Comparison of ENCODE assay signal across 1 cellular context in genomic region chr12:67354966-67355365, GRCh38.
TF ChIP-seq lines count a peak whose summit lies in the region.

No MANE protein-coding gene starts in this region.

TF ChIP-seq in WTC11, 78 proteins besides CTCF, POLR2A, EP300 and RAD21 (continued from another document):
- TF ChIP-seq, protein P1, sequence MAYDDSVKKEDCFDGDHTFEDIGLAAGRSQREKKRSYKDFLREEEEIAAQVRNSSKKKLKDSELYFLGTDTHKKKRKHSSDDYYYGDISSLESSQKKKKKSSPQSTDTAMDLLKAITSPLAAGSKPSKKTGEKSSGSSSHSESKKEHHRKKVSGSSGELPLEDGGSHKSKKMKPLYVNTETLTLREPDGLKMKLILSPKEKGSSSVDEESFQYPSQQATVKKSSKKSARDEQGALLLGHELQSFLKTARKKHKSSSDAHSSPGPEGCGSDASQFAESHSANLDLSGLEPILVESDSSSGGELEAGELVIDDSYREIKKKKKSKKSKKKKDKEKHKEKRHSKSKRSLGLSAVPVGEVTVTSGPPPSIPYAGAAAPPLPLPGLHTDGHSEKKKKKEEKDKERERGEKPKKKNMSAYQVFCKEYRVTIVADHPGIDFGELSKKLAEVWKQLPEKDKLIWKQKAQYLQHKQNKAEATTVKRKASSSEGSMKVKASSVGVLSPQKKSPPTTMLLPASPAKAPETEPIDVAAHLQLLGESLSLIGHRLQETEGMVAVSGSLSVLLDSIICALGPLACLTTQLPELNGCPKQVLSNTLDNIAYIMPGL (CRISPR knock-in tag; IDR thresholded peaks at IDR 0.05), result no peak
- TF ChIP-seq SP1 (CRISPR knock-in tag; conservative IDR thresholded peaks at IDR 0.05) (no peak), ATF1 (CRISPR knock-in tag; IDR thresholded peaks at IDR 0.05) (no peak), FOXP4 (CRISPR knock-in tag; IDR thresholded peaks at IDR 0.05) (no peak)
- TF ChIP-seq, protein P2, sequence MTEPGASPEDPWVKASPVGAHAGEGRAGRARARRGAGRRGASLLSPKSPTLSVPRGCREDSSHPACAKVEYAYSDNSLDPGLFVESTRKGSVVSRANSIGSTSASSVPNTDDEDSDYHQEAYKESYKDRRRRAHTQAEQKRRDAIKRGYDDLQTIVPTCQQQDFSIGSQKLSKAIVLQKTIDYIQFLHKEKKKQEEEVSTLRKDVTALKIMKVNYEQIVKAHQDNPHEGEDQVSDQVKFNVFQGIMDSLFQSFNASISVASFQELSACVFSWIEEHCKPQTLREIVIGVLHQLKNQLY (CRISPR knock-in tag; IDR thresholded peaks at IDR 0.05), result no peak
